Comparison of ENCODE assay signal across 25 cellular contexts in the genomic region with DNA sequence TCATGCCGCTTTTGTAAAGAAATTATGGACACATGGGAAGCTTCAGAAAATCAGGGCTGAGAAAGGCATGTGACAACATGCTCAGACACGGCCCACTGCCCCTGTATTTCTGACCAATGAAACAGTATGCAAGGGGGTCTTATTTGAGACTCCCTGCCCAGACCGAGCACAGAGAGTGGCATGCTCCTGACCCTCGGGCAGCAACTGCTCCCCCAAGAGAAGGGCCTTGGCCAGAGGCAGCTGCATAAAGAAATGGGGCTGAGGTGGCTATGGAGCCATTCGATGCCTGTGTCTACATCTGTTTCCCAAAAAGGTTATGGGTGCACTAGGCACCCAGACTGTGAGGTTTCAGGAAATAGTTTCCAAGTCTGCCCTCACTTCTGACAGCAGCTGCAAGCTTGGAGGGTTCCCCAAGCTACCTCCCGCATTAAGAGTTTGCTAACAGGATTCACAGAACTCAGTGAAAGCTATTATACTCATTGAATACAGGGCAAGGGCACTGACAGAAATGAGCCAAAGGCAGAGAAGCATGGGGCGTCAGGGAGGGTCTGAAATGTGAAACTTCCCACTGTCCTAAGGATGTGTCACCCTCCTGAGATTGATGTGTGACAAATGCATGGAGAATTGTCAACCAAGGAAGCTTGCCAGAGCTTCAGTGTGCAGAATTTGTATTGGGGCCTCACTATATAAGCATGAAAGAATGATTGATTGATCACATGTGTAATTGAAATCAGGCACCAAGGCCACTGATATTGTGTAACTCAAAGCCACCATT.
DNase-seq lines count a peak whose midpoint lies in the region; ATAC-seq, FAIRE-seq and TF ChIP-seq lines count a peak whose summit lies in the region.
"Had no signal": no experiment of that assay in that cellular context is flagged by ENCODE, and none has a peak within 500 bp of the region (broad histone marks: within the 10 kb centered on the region; RNA-seq: fewer than 3 reads in every experiment).

No MANE protein-coding gene starts in this region.

- H4K5ac ChIP-seq in H1 (ENCODE audit: insufficient read length, low read depth, low read length) = no peak overlapping the region

- no peak for TF ChIP-seq EP300 in H1 (IDR thresholded peaks at IDR 0.05; ENCODE audit: borderline replicate concordance in 1 of 2, low read depth in 2 of 2, low read length in 2 of 2)

- no peak overlapping the region for H2AK5ac ChIP-seq in H1 (ENCODE audit: low read depth, low read length)

- no peak overlapping the region for H3K27ac ChIP-seq in H1 (ENCODE audit: low read depth, low read length)
- no peak overlapping the region for H3K27ac ChIP-seq in skeletal muscle tissue (ENCODE audit: low read depth, low read length)
- H3K27ac ChIP-seq: 22Rv1, BLaER1, HL-60 had no signal

- no peak overlapping the region for H2BK12ac ChIP-seq in H1 (ENCODE audit: low read depth, low read length)

- H3K23ac ChIP-seq in H1 (ENCODE audit: insufficient read length) = no peak overlapping the region

- H3K4me3 ChIP-seq in H1 (ENCODE audit: extremely low read depth in 1 of 4, insufficient read depth in 2 of 4, low read depth in 3 of 4, low read length in 4 of 4) (no peak overlapping the region), skeletal muscle tissue (ENCODE audit: low read length in 3 of 3) (no peak overlapping the region)
- H3K4me3 ChIP-seq: BLaER1 had no signal

- H3K27me3 ChIP-seq in H1 (replicated peaks in 1 of 4; ENCODE audit: control insufficient read depth in 3 of 4, extremely low read depth in 1 of 4, insufficient read depth in 3 of 4, low read length in 3 of 4) = no peaks in the 10 kb centered on the region
- no peaks in the 10 kb centered on the region for H3K27me3 ChIP-seq in skeletal muscle tissue (ENCODE audit: control insufficient read depth in 3 of 3, insufficient read depth in 3 of 3, low read length in 3 of 3)
- H3K27me3 ChIP-seq: BLaER1 had no signal

- H3K4me1 Mint-ChIP-seq in neural crest cell = no peaks in the 10 kb centered on the region

- no peak for TF ChIP-seq CTCF in H1 (IDR thresholded peaks at IDR 0.05; ENCODE audit: control extremely low read depth in 1 of 3, insufficient read depth in 1 of 3, low read depth in 1 of 3, low read length in 3 of 3)
- no peak for TF ChIP-seq CTCF in neural crest cell (conservative IDR thresholded peaks at IDR 0.05)

- CTCF ChIA-PET in H1 (lab: Charles Lee; ENCODE audit: partially characterized antibody) = interaction anchor here (0.8 to 3.5 kb wide), 11 partner anchors 14 to 215 kb away, joined by 3 to 14 read pairs (median 3); no protein-coding TSS in a partner anchor

- no peak overlapping the region for H3K4me2 ChIP-seq in H1 (ENCODE audit: insufficient read depth in 1 of 2, low read depth in 2 of 2, low read length in 2 of 2)
- H3K4me2 ChIP-seq: BLaER1 had no signal

- no peak overlapping the region for H2BK5ac ChIP-seq in H1 (ENCODE audit: low read depth, low read length)

- no peak for ATAC-seq in HG03175 (IDR thresholded peaks at IDR 0.05; ENCODE audit: unreplicated experiment)
- ATAC-seq in HG02938 (IDR thresholded peaks at IDR 0.05; ENCODE audit: unreplicated experiment) = no peak

- TF ChIP-seq POLR2A in H1 (IDR thresholded peaks at IDR 0.05; ENCODE audit: control extremely low read depth in 1 of 2, low read depth in 2 of 2, low read length in 2 of 2) = no peak

- H3K27me3 Mint-ChIP-seq in neural crest cell (ENCODE audit: low read depth) = no peaks in the 10 kb centered on the region
- H3K27me3 Mint-ChIP-seq: CD4-positive, alpha-beta T cell had no signal

- no peak overlapping the region for H3K4me3 Mint-ChIP-seq in neural crest cell
- H3K4me3 Mint-ChIP-seq: CD4-positive, alpha-beta T cell; H9 had no signal

- H3K23me2 ChIP-seq in H1 (ENCODE audit: low read depth, low read length) = peaks cover 6% of the 10 kb centered on the region; the same call in 1 of the 2 replicates

- peak; percentile 9 for DNase-seq in activated CD4-positive, CD25-positive, alpha-beta regulatory T cell treated with anti-CD3 and anti-CD28 coated beads, Interleukin-2, amount 50 U/mL, for 72 hours
- no peak for DNase-seq in activated CD4-positive, CD25-positive, alpha-beta regulatory T cell (lab: John Stamatoyannopoulos, UW)
- DNase-seq in H1 (ENCODE audit: low read depth in 1 of 2, low spot score in 2 of 2) (no peak), neural crest cell (ENCODE audit: low read depth, low spot score) (no peak), amniotic stem cell (lab: John Stamatoyannopoulos, UW) (no peak)
- DNase-seq: ACHN; CD4-positive, alpha-beta T cell; COR-L47; DMS79; H9; KBM-7; NCI-H1092 treated with DMSO at 0.1 percent for 48 hours; NCI-H146; NCI-H2029; NCI-H2171; NCI-H345; NCI-H774; Right ventricle myocardium superior had no signal

- H3K9ac ChIP-seq in H1 (replicated peaks in 1 of 4; ENCODE audit: extremely low read depth in 1 of 4, low read depth in 3 of 4, low read length in 3 of 4) (no peak overlapping the region), skeletal muscle tissue (ENCODE audit: low read depth in 1 of 3, low read length in 3 of 3) (peak overlapping the region in 2 of 3 donors; percentile 16 to 33)
- H3K9ac ChIP-seq: BLaER1 had no signal

- H3K27ac Mint-ChIP-seq in neural crest cell (ENCODE audit: unreplicated experiment) = peak overlapping the region; percentile 35
- H3K27ac Mint-ChIP-seq: CD4-positive, alpha-beta T cell had no signal

- H4K20me1 ChIP-seq in H1 (replicated peaks in 1 of 2; ENCODE audit: control insufficient read depth in 1 of 2, insufficient read depth in 2 of 2, low read length in 2 of 2) = peaks cover 0 to 5% of the 10 kb centered on the region in 2 experiments
- H4K20me1 ChIP-seq: BLaER1 had no signal

- H3K14ac ChIP-seq in H1 (ENCODE audit: insufficient read length) = no peak overlapping the region

- H3K4ac ChIP-seq in H1 (replicated peaks; ENCODE audit: insufficient read length, low read depth, low read length) = no peak overlapping the region

- FAIRE-seq in H1 (lab: Jason Lieb, UNC) = no peak
- FAIRE-seq: RCC 7860 had no signal

- no peak overlapping the region for H4K91ac ChIP-seq in H1 (replicated peaks; ENCODE audit: insufficient read length, low read length)

- H4K8ac ChIP-seq in H1 (ENCODE audit: extremely low read depth, insufficient read depth, low read length) = no peak overlapping the region

- H3K36me3 ChIP-seq in H1 (ENCODE audit: control insufficient read depth in 2 of 4, insufficient read depth in 4 of 4, low read length in 3 of 4) = no peaks in the 10 kb centered on the region
- H3K36me3 ChIP-seq in skeletal muscle tissue (ENCODE audit: control insufficient read depth in 3 of 3, insufficient read depth in 3 of 3, low read length in 3 of 3) = no peaks in the 10 kb centered on the region
- H3K36me3 ChIP-seq: BLaER1 had no signal

- H3K4me1 ChIP-seq in H1 (replicated peaks in 1 of 4; ENCODE audit: control insufficient read depth in 3 of 4, insufficient read depth in 4 of 4, low read length in 3 of 4) (peaks cover 4 to 12% (median 10%) of the 10 kb centered on the region in 4 experiments; a peak in 4 of 7 replicates), skeletal muscle tissue (ENCODE audit: control insufficient read depth in 3 of 3, insufficient read depth in 3 of 3, low read length in 3 of 3) (peaks cover 9 to 28% (median 15%) of the 10 kb centered on the region in 3 donors)
- H3K4me1 ChIP-seq: BLaER1 had no signal

- H2BK20ac ChIP-seq in H1 (ENCODE audit: low read length) = peak overlapping the region; percentile 24; the same call in 1 of the 2 replicates

- H3K56ac ChIP-seq in H1 (replicated peaks; ENCODE audit: insufficient read length, low read depth, low read length) = no peak overlapping the region

- H3K36me3 Mint-ChIP-seq in neural crest cell (ENCODE audit: low read depth) = no peaks in the 10 kb centered on the region

- H3K9me3 ChIP-seq in H1 (ENCODE audit: insufficient read depth in 2 of 2, low read depth in 1 of 2, low read length in 1 of 2) (no peaks in the 10 kb centered on the region), skeletal muscle tissue (ENCODE audit: control insufficient read depth in 3 of 3, low read length in 3 of 3) (no peaks in the 10 kb centered on the region)
- H3K9me3 ChIP-seq: BLaER1 had no signal

- no peaks in the 10 kb centered on the region for H3K79me2 ChIP-seq in H1 (ENCODE audit: control insufficient read depth in 1 of 2, insufficient read depth in 2 of 2, low read length in 2 of 2)

- no peak overlapping the region for H3K18ac ChIP-seq in H1 (ENCODE audit: extremely low read depth, low read length)

- POLR2A ChIA-PET in H1 (lab: Charles Lee; ENCODE audit: partially characterized antibody) = interaction anchor here (0.7 to 1.0 kb wide), 2 partner anchors 10 to 397 kb away, joined by 3 read pairs; no protein-coding TSS in a partner anchor

- H2BK15ac ChIP-seq in H1 (ENCODE audit: low read length) = no peak overlapping the region

- 87% methylated on average over 7 of the region's 7 CpGs; no CpG with 5 or more reads in 1 of the 2 experiments for whole genome bisulfite sequencing in H1 (ENCODE audit: extremely low coverage in 1 of 2, insufficient coverage in 1 of 2, insufficient read length in 1 of 2, insufficient replicate concordance in 2 of 2, low coverage in 1 of 2, low lambda C conversion rate in 2 of 2, missing lambda C conversion rate in 1 of 2), 2 experiments

- H2AFZ ChIP-seq in H1 (ENCODE audit: low read length) = no peak overlapping the region

- no peak for TF ChIP-seq RAD21 in H1 (IDR thresholded peaks at IDR 0.05 in 1 of 2, conservative IDR thresholded peaks at IDR 0.05 in 1 of 2; ENCODE audit: low read depth in 2 of 2, low read length in 2 of 2)

- H3K9me3 Mint-ChIP-seq in neural crest cell = peaks cover 4% of the 10 kb centered on the region
- H3K9me3 Mint-ChIP-seq: CD4-positive, alpha-beta T cell; H9 had no signal

- no peak overlapping the region for H2BK120ac ChIP-seq in H1 (replicated peaks; ENCODE audit: low read depth, low read length)

- no peaks in the 10 kb centered on the region for H3K79me1 ChIP-seq in H1 (ENCODE audit: low read depth, low read length)

TF ChIP-seq in H1, 55 proteins besides CTCF, POLR2A, EP300 and RAD21 (continues in another document):
- TF ChIP-seq CHD2 (IDR thresholded peaks at IDR 0.05; ENCODE audit: low read length) (no peak), CBX5 (IDR thresholded peaks at IDR 0.05; ENCODE audit: low read depth, low read length) (no peak), SP1 (IDR thresholded peaks at IDR 0.05; ENCODE audit: low read depth, low read length) (no peak), EGR1 (IDR thresholded peaks at IDR 0.05; ENCODE audit: borderline replicate concordance, low read depth, low read length) (no peak), SIX5 (IDR thresholded peaks at IDR 0.05; ENCODE audit: low read depth, low read length) (no peak), TBP (IDR thresholded peaks at IDR 0.05; ENCODE audit: low read depth, low read length) (no peak), SP2 (IDR thresholded peaks at IDR 0.05; ENCODE audit: low read length) (no peak)
- TF ChIP-seq, protein P1, sequence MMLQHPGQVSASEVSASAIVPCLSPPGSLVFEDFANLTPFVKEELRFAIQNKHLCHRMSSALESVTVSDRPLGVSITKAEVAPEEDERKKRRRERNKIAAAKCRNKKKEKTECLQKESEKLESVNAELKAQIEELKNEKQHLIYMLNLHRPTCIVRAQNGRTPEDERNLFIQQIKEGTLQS (IDR thresholded peaks at IDR 0.05; ENCODE audit: insufficient read depth, low read depth, low read length) = no peak

Comparison
In these comparisons a context has a peak if more than half of its experiments do, and no peak if none do; other contexts are left out.
1. H3K9ac ChIP-seq: peak in skeletal muscle tissue (2 of 3); none in H1 (0 of 4).